Comparison of ENCODE assay signal across 25 cellular contexts in genomic region chr1:204457665-204458064, GRCh38. TPM values are rescaled to one million over a fixed set of nuclear protein-coding genes. Genes with fewer than 3 reads are reported as not detected.
DNase-seq lines count a peak whose midpoint lies in the region; ATAC-seq, FAIRE-seq and TF ChIP-seq lines count a peak whose summit lies in the region.
"Had no signal": no experiment of that assay in that cellular context is flagged by ENCODE, and none has a peak within 500 bp of the region (broad histone marks: within the 10 kb centered on the region; RNA-seq: fewer than 3 reads in every experiment).

No MANE protein-coding gene starts in this region.

- H3K36me3 ChIP-seq in left ventricle myocardium inferior: peaks cover 81% of the 10 kb centered on the region
- H3K36me3 ChIP-seq in kidney (ENCODE audit: control insufficient read depth in 1 of 2, insufficient read depth in 2 of 2, low read length in 2 of 2): peaks cover 5 to 14% of the 10 kb centered on the region in 2 donors

- H3K9me3 Mint-ChIP-seq in chondrocyte (ENCODE audit: low read depth) (no peaks in the 10 kb centered on the region), nephron (no peaks in the 10 kb centered on the region)
- H3K9me3 Mint-ChIP-seq: CD4-positive, CD25-positive, alpha-beta regulatory T cell had no signal

- H3K36me3 Mint-ChIP-seq in chondrocyte (ENCODE audit: low read depth) (peaks cover 36% of the 10 kb centered on the region), nephron (ENCODE audit: low read depth) (peaks cover 50% of the 10 kb centered on the region)

- peaks cover 84% of the 10 kb centered on the region for H3K4me1 ChIP-seq in left ventricle myocardium inferior
- peaks cover 0 to 12% of the 10 kb centered on the region in 2 donors for H3K4me1 ChIP-seq in kidney (ENCODE audit: control insufficient read depth in 1 of 2, insufficient read depth in 1 of 2, low read depth in 1 of 2, low read length in 2 of 2)

- DNase-seq in left ventricle myocardium inferior: no peak
- no peak for DNase-seq in left cardiac atrium
- peak; percentile 68 for DNase-seq in chondrocyte (ENCODE audit: low spot score)
- no peak for DNase-seq in SW480 (ENCODE audit: low spot score)
- DNase-seq in SHP77 treated with DMSO at 0.1 percent for 48 hours (lab: John Stamatoyannopoulos, UW): no peak
- no peak for DNase-seq in NOMO-1 (lab: John Stamatoyannopoulos, UW; ENCODE audit: unreplicated experiment in 2 of 2)
- no peak for DNase-seq in kidney
- DNase-seq: ACHN; activated CD4-positive, alpha-beta T cell treated with anti-CD3 and anti-CD28 coated beads, Interleukin-2, amount 50 U/mL, for 4 hours; activated naive CD4-positive, alpha-beta T cell treated with anti-CD3 and anti-CD28 coated beads, Interleukin-2, amount 50 U/mL, for 16 hours; aorta; CD4-positive, CD25-positive, alpha-beta regulatory T cell; cerebellar nuclear complex; GM23248; KBM-7; NCI-H1694 treated with DMSO at 0.1 percent for 48 hours; NCI-H82; occipital lobe; SIG-M5; T-helper 2 cell had no signal

- TF ChIP-seq CTCF in left ventricle myocardium inferior (IDR thresholded peaks at IDR 0.05; ENCODE audit: borderline replicate concordance): no peak
- no peak for TF ChIP-seq CTCF in chondrocyte (IDR thresholded peaks at IDR 0.05)
- TF ChIP-seq CTCF in nephron (IDR thresholded peaks at IDR 0.05; ENCODE audit: unreplicated experiment in 3 of 3): no peak
- no peak for TF ChIP-seq CTCF in kidney (IDR thresholded peaks at IDR 0.05; ENCODE audit: borderline replicate concordance, extremely low read depth, insufficient read depth)

- FAIRE-seq in kidney (lab: Jason Lieb, UNC): no peak
- FAIRE-seq: GM12878, GM19239 had no signal

- no peak overlapping the region for H3K9ac ChIP-seq in kidney (ENCODE audit: low read length in 2 of 2)
- H3K9ac ChIP-seq: GM23248 had no signal

- peak overlapping the region; percentile 11 for H3K27ac ChIP-seq in left ventricle myocardium inferior (replicated peaks)
- H3K27ac ChIP-seq in kidney (ENCODE audit: low read depth in 2 of 2, low read length in 2 of 2): no peak overlapping the region
- H3K27ac ChIP-seq: GM23248, vagina had no signal

- H3K27ac Mint-ChIP-seq in chondrocyte (ENCODE audit: unreplicated experiment): no peak overlapping the region
- peak overlapping the region; percentile 58 to 92 (median 88) for H3K27ac Mint-ChIP-seq in nephron
- H3K27ac Mint-ChIP-seq: CD4-positive, CD25-positive, alpha-beta regulatory T cell had no signal

- H3K4me3 Mint-ChIP-seq in chondrocyte (ENCODE audit: unreplicated experiment) (no peak overlapping the region), nephron (peak overlapping the region; percentile 15 to 27 (median 24))

- H3K27me3 ChIP-seq in left ventricle myocardium inferior (ENCODE audit: low read depth): no peaks in the 10 kb centered on the region
- H3K27me3 ChIP-seq: right atrium auricular region, vagina had no signal

- H3K27me3 Mint-ChIP-seq in chondrocyte (ENCODE audit: low read depth) (no peaks in the 10 kb centered on the region), nephron (ENCODE audit: low read depth) (peaks cover 4% of the 10 kb centered on the region)
- H3K27me3 Mint-ChIP-seq: CD4-positive, CD25-positive, alpha-beta regulatory T cell had no signal

- H3K9me3 ChIP-seq in left ventricle myocardium inferior (replicated peaks) (no peaks in the 10 kb centered on the region), kidney (ENCODE audit: control insufficient read depth in 1 of 2, low read length in 2 of 2) (no peaks in the 10 kb centered on the region)
- H3K9me3 ChIP-seq: right atrium auricular region, vagina had no signal

- ATAC-seq in left cardiac atrium: no peak
- ATAC-seq: GM12878 had no signal

- no peak overlapping the region for H3K4me3 ChIP-seq in left ventricle myocardium inferior
- no peak overlapping the region for H3K4me3 ChIP-seq in kidney (ENCODE audit: low read length in 2 of 2)
- H3K4me3 ChIP-seq: GM12878, GM23248, right atrium auricular region, vagina had no signal

- H3K4me1 Mint-ChIP-seq in chondrocyte (ENCODE audit: low read depth): no peaks in the 10 kb centered on the region
- peaks cover 59% of the 10 kb centered on the region for H3K4me1 Mint-ChIP-seq in nephron

- intact Hi-C loops in left ventricle myocardium inferior (cut with micrococcal nuclease) (no loop called here), left cardiac atrium (cut with DNase I) (no loop called here), kidney (cut with DNase I) (no loop called here)

RNA-seq across cellular contexts. Expression of gene PIK3C2B, which starts 36.9 kb away (rescaled TPM):
- 18.5 TPM for total RNA-seq in left ventricle myocardium inferior
- total RNA-seq in left cardiac atrium: 10 to 100 TPM; 21.2 to 21.7 TPM
- total RNA-seq in chondrocyte: 19.5 to 22.4 TPM (median 19.6 TPM) in 3 replicates
- total RNA-seq in kidney: 36.4 TPM
- polyA plus RNA-seq in kidney (ENCODE audit: insufficient read depth, low read depth, low replicate concordance): 2.5 TPM

RNA-seq across cellular contexts. Expression of gene PPP1R15B, which starts 46.0 kb away (rescaled TPM):
- total RNA-seq in left ventricle myocardium inferior (20.5 TPM), left cardiac atrium (10 to 100 TPM; 22.1 to 37.5 TPM), chondrocyte (29.7 to 41.0 TPM (median 40.9 TPM) in 3 replicates), kidney (41.6 TPM)
- 12.3 TPM for polyA plus RNA-seq in kidney (ENCODE audit: insufficient read depth, low read depth, low replicate concordance)

RNA-seq across cellular contexts. Expression of gene MDM4, which starts 58.5 kb away (rescaled TPM):
- total RNA-seq in left ventricle myocardium inferior: 29.3 TPM
- total RNA-seq in left cardiac atrium: 10 to 100 TPM; 34.7 to 41.7 TPM
- total RNA-seq in chondrocyte: 35.3 to 51.1 TPM (median 39.1 TPM) in 3 replicates
- 87.9 TPM for total RNA-seq in kidney
- polyA plus RNA-seq in kidney (ENCODE audit: insufficient read depth, low read depth, low replicate concordance): 6.3 TPM
